Comparison of ENCODE assay signal across 7 cellular contexts in the genomic region with DNA sequence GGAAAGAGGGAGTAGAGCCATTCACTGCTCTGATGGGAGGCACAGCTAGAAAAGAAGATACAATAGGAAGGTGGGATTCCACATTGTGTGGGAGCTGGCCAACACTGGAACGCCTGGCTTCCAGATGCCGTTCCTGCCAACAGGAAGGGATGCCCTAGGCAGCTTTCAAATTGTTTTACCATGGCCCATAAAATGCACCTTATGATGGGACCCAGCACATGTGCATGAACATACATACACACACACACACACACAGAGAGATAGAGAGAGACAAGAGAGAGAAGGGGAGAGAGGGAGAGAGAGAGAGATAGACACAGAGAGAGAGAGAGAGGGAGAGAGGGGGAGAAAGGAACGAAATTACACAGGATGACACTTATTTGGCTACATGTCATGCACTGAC.
"Had no signal": no experiment of that assay in that cellular context is flagged by ENCODE, and none has a peak within 500 bp of the region (broad histone marks: within the 10 kb centered on the region; RNA-seq: fewer than 3 reads in every experiment).

No MANE protein-coding gene starts in this region.

- ATAC-seq: GM23338, HCT116, K562 had no signal

- H3K27ac Mint-ChIP-seq: GM23338 had no signal

- H3K9me3 ChIP-seq: HAP-1 had no signal

- DNase-seq: H7, IMR-90 had no signal

- H2AFZ ChIP-seq: GM23338 had no signal

- H3K4me2 ChIP-seq: GM23338 had no signal

- H3K4me1 ChIP-seq: HAP-1 had no signal

- H3K9me3 Mint-ChIP-seq: GM23338 had no signal

- H3K36me3 ChIP-seq: HAP-1 had no signal

- FAIRE-seq: HTR-8/SVneo, K562 had no signal

- H3K4me3 ChIP-seq: GM23338, HAP-1, K562 had no signal

- H3K4me3 Mint-ChIP-seq: GM23338 had no signal
